In the genomic region with DNA sequence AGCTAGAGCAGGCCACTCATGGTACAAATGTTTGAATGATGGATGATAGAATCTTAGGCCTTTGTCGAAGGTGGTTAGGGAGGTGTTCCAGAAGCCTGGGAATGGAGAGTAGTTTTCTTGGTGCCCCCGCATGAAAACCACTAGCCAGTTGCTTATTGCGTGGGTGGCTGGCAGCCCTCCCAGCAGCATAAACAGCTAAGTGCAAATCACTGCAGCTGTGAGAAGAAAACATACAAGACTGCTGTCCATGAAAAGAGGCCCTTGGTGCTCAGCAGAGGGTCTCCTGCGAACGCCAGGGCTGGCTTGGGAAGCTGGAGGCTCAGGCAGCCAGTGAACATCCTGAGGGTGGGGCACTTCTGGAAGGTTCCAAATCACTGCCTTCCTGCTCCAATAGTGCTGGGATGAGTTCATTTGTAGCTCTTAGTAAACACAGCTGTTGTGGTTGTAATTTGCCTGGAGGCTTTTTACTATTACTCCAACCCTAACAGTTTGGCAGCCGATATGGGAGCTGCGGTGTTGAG, we compare ENCODE assay signal across 8 cellular contexts.
DNase-seq lines count a peak whose midpoint lies in the region; ATAC-seq, FAIRE-seq and TF ChIP-seq lines count a peak whose summit lies in the region.
"Had no signal": no experiment of that assay in that cellular context is flagged by ENCODE, and none has a peak within 500 bp of the region (broad histone marks: within the 10 kb centered on the region; RNA-seq: fewer than 3 reads in every experiment).

No MANE protein-coding gene starts in this region.

- DNase-seq in HFFc6 (peak; percentile 90), astrocyte (ENCODE audit: low read depth) (peak; percentile 92), right cardiac atrium (peak; percentile 42 to 76 (median 66)), substantia nigra (lab: John Stamatoyannopoulos, UW) (peak in 8 of 49 donors; percentile 10 to 43 (median 25)), GM20000 (ENCODE audit: low spot score) (no peak)
- DNase-seq in activated T-cell treated with anti-CD3 and anti-CD28 coated beads, Interleukin-2, amount 50 U/mL, for 4 hours, result no peak
- DNase-seq: activated naive CD4-positive, alpha-beta T cell treated with anti-CD3 and anti-CD28 coated beads, Interleukin-2, amount 50 U/mL, for 16 hours had no signal

- peak overlapping the region; percentile 93 for H3K27ac Mint-ChIP-seq in HFFc6
- no peak overlapping the region for H3K27ac Mint-ChIP-seq in astrocyte (ENCODE audit: unreplicated experiment)

- H3K9me3 ChIP-seq in astrocyte (ENCODE audit: insufficient read depth, low read depth, low read length) (no peaks in the 10 kb centered on the region), right cardiac atrium (ENCODE audit: control insufficient read depth, low read length) (no peaks in the 10 kb centered on the region)

- H3K4me3 ChIP-seq in astrocyte (ENCODE audit: insufficient read depth, low read depth, low read length) (no peak overlapping the region), right cardiac atrium (ENCODE audit: low read length) (no peak overlapping the region)

- peak overlapping the region; percentile 53 for H3K4me3 Mint-ChIP-seq in HFFc6
- no peak overlapping the region for H3K4me3 Mint-ChIP-seq in astrocyte (ENCODE audit: unreplicated experiment)
- H3K4me3 Mint-ChIP-seq in activated T-cell treated with anti-CD3 and anti-CD28 coated beads, Interleukin-2, amount 50 U/mL, for 4 hours, result no peak overlapping the region

- peaks cover 4% of the 10 kb centered on the region for H4K20me1 ChIP-seq in astrocyte (ENCODE audit: insufficient read depth, low read length)

- peak overlapping the region; percentile 15 for H3K9ac ChIP-seq in astrocyte (ENCODE audit: low read length)

- H3K4me1 Mint-ChIP-seq in HFFc6 (ENCODE audit: low read depth) (peaks cover 81% of the 10 kb centered on the region), astrocyte (ENCODE audit: low read depth, unreplicated experiment) (peaks cover 26% of the 10 kb centered on the region)
- peaks cover 15% of the 10 kb centered on the region for H3K4me1 Mint-ChIP-seq in activated T-cell treated with anti-CD3 and anti-CD28 coated beads, Interleukin-2, amount 50 U/mL, for 4 hours (ENCODE audit: low read depth)

- H3K27ac ChIP-seq in astrocyte (ENCODE audit: low read depth, low read length), result peak overlapping the region; percentile 62
- no peak overlapping the region for H3K27ac ChIP-seq in right cardiac atrium (ENCODE audit: low read length)
- peak overlapping the region; percentile 78 for H3K27ac ChIP-seq in substantia nigra (ENCODE audit: low read depth, low read length, poor library complexity, severe bottlenecking)

- FAIRE-seq in astrocyte (lab: Jason Lieb, UNC), result no peak

- no peaks in the 10 kb centered on the region for H3K36me3 ChIP-seq in astrocyte (ENCODE audit: insufficient read depth, low read length)

- ATAC-seq in right cardiac atrium (peak in 1 of 2 donors; percentile 24), HG03097 (IDR thresholded peaks at IDR 0.05; ENCODE audit: low FRiP score, unreplicated experiment) (no peak)
- ATAC-seq in activated T-cell treated with anti-CD3 and anti-CD28 coated beads, Interleukin-2, amount 50 U/mL, for 4 hours, result no peak

- H3K27me3 Mint-ChIP-seq in HFFc6 (ENCODE audit: insufficient read depth) (peaks cover 7% of the 10 kb centered on the region), astrocyte (ENCODE audit: low read depth, unreplicated experiment) (no peaks in the 10 kb centered on the region)
- no peaks in the 10 kb centered on the region for H3K27me3 Mint-ChIP-seq in activated T-cell treated with anti-CD3 and anti-CD28 coated beads, Interleukin-2, amount 50 U/mL, for 4 hours (ENCODE audit: low read depth)

- H3K79me2 ChIP-seq in astrocyte (ENCODE audit: insufficient read depth, low read length), result no peaks in the 10 kb centered on the region

- no peak overlapping the region for H2AFZ ChIP-seq in astrocyte (ENCODE audit: low read depth, low read length)

- H3K4me1 ChIP-seq in astrocyte (ENCODE audit: insufficient read depth, low read length) (peaks cover 32% of the 10 kb centered on the region), right cardiac atrium (ENCODE audit: control insufficient read depth, insufficient read depth, low read length) (peaks cover 21% of the 10 kb centered on the region)

- intact Hi-C loops in right cardiac atrium (cut with DNase I), result loop anchor here in 1 of 4 donors (10.0 kb wide), 1 partner anchor 72 kb away; no protein-coding TSS in a partner anchor

- peak overlapping the region; percentile 62 for H3K4me2 ChIP-seq in astrocyte (ENCODE audit: low read length)

- TF ChIP-seq CTCF in HFFc6 (IDR thresholded peaks at IDR 0.05) (peak; percentile 21; the same call in 1 of the 2 replicates), astrocyte (IDR thresholded peaks at IDR 0.05; ENCODE audit: insufficient read depth, low read depth, low read length) (no peak), GM20000 (IDR thresholded peaks at IDR 0.05; ENCODE audit: extremely low read depth, missing control alignments) (no peak)

- 38% methylated on average over 7 of the region's 7 CpGs for WGBS in right cardiac atrium

- H3K36me3 Mint-ChIP-seq in HFFc6 (ENCODE audit: low read depth), result peaks cover 26% of the 10 kb centered on the region
- peaks cover 6% of the 10 kb centered on the region for H3K36me3 Mint-ChIP-seq in astrocyte (ENCODE audit: low read depth, unreplicated experiment)
- peaks cover 36% of the 10 kb centered on the region for H3K36me3 Mint-ChIP-seq in activated T-cell treated with anti-CD3 and anti-CD28 coated beads, Interleukin-2, amount 50 U/mL, for 4 hours (ENCODE audit: insufficient read depth)

- H3K27me3 ChIP-seq in astrocyte (ENCODE audit: insufficient read depth, low read length), result no peaks in the 10 kb centered on the region
- no peaks in the 10 kb centered on the region for H3K27me3 ChIP-seq in right cardiac atrium (ENCODE audit: control insufficient read depth, insufficient read depth)

- no peaks in the 10 kb centered on the region for H3K9me3 Mint-ChIP-seq in HFFc6
- no peaks in the 10 kb centered on the region for H3K9me3 Mint-ChIP-seq in astrocyte (ENCODE audit: unreplicated experiment)
- no peaks in the 10 kb centered on the region for H3K9me3 Mint-ChIP-seq in activated T-cell treated with anti-CD3 and anti-CD28 coated beads, Interleukin-2, amount 50 U/mL, for 4 hours

Comparison
In these comparisons a context has a peak if more than half of its experiments do, and no peak if none do; other contexts are left out.
1. DNase-seq: peak in HFFc6 (single experiment), astrocyte (single experiment) and right cardiac atrium (3 of 3); none in GM20000 (single experiment) and activated T-cell treated with anti-CD3 and anti-CD28 coated beads, Interleukin-2, amount 50 U/mL, for 4 hours (single experiment).